13 cellular contexts compared by ENCODE assay signal in genomic region chr2:102708847-102709559, GRCh38. TPM values are rescaled to one million over a fixed set of nuclear protein-coding genes. Genes with fewer than 3 reads are reported as not detected.
A peak's percentile ranks its signal among the peaks of the same experiment; 100 is the strongest.
DNase-seq lines count a peak whose midpoint lies in the region; ATAC-seq and TF ChIP-seq lines count a peak whose summit lies in the region.
"Had no signal": no experiment of that assay in that cellular context is flagged by ENCODE, and none has a peak within 500 bp of the region (broad histone marks: within the 10 kb centered on the region; RNA-seq: fewer than 3 reads in every experiment).

No MANE protein-coding gene starts in this region.

- TF ChIP-seq CTCF in IMR-90 (conservative IDR thresholded peaks at IDR 0.05; ENCODE audit: low read depth, low read length): no peak
- TF ChIP-seq CTCF in astrocyte of the spinal cord (IDR thresholded peaks at IDR 0.05; ENCODE audit: low read depth, low read length): no peak
- TF ChIP-seq CTCF in WERI-Rb-1 (IDR thresholded peaks at IDR 0.05; ENCODE audit: low read depth, low read length): no peak
- no peak for TF ChIP-seq CTCF in natural killer cell (IDR thresholded peaks at IDR 0.05)

- no peak overlapping the region for H3K56ac ChIP-seq in IMR-90 (ENCODE audit: extremely low read depth, insufficient read depth, low read length)

- H3K9ac ChIP-seq in IMR-90 (ENCODE audit: low read depth, low read length): no peak overlapping the region

- POLR2A ChIA-PET in IMR-90 (lab: Charles Lee; ENCODE audit: unreplicated experiment): no interaction called here

- intact Hi-C loops in IMR-90 (cut with micrococcal nuclease) (no loop called here), left colon (cut with DNase I, micrococcal nuclease) (loop anchor here in 1 of 2 donors (10.0 kb wide), 1 partner anchor 234 kb away; the partner anchor contains the start of gene SLC9A4), natural killer cell (cut with micrococcal nuclease) (no loop called here)

- H3K36me3 Mint-ChIP-seq in natural killer cell: no peaks in the 10 kb centered on the region

- CTCF ChIA-PET in IMR-90 (lab: Yijun Ruan, JAX): no interaction called here

- DNase-seq in Daoy (ENCODE audit: low read depth) (peak; percentile 81), IMR-90 (peak; percentile 65), astrocyte of the spinal cord (ENCODE audit: low read depth, low spot score) (peak; percentile 70), left colon (no peak), WERI-Rb-1 (no peak), natural killer cell (no peak), NOMO-1 treated with DMSO at 0.1 percent for 48 hours (lab: John Stamatoyannopoulos, UW; ENCODE audit: unreplicated experiment) (no peak), NCI-H1694 (lab: John Stamatoyannopoulos, UW) (no peak)
- DNase-seq: glutamatergic neuron, KG1, NCI-H226 had no signal

- H3K4ac ChIP-seq in IMR-90 (ENCODE audit: low read depth, low read length): no peak overlapping the region

- H3K27me3 ChIP-seq in IMR-90 (ENCODE audit: control insufficient read depth, insufficient read depth, low read length) (peaks cover 12% of the 10 kb centered on the region), WERI-Rb-1 (ENCODE audit: insufficient read depth, low read depth, severe bottlenecking) (peaks cover 58% of the 10 kb centered on the region)

- H3K79me1 ChIP-seq in IMR-90 (ENCODE audit: low read depth in 1 of 2, low read length in 2 of 2): no peaks in the 10 kb centered on the region

- H4K91ac ChIP-seq in IMR-90 (ENCODE audit: insufficient read depth, low read depth, low read length): no peak overlapping the region

- H3K23ac ChIP-seq in IMR-90 (ENCODE audit: low read depth, low read length): no peak overlapping the region

- no peak overlapping the region for H2BK15ac ChIP-seq in IMR-90 (ENCODE audit: low read depth, low read length)

- H2AFZ ChIP-seq in IMR-90 (replicated peaks; ENCODE audit: low read length, poor library complexity): no peak overlapping the region

- H3K27me3 Mint-ChIP-seq in natural killer cell (ENCODE audit: low read depth in 2 of 2): peaks cover 8 to 15% of the 10 kb centered on the region in 2 donors

- no peaks in the 10 kb centered on the region for H3K9me3 Mint-ChIP-seq in natural killer cell
- H3K9me3 Mint-ChIP-seq: activated CD4-positive, alpha-beta T cell treated with anti-CD3 and anti-CD28 coated beads, Interleukin-2, amount 10 ng/mL, durations not matched to agents 24 days and 14 days had no signal

- no peak for TF ChIP-seq RAD21 in IMR-90 (IDR thresholded peaks at IDR 0.05; ENCODE audit: low read length)

- no peak overlapping the region for H2AK5ac ChIP-seq in IMR-90 (ENCODE audit: low read depth, low read length)

- no peak overlapping the region for H3K4me3 Mint-ChIP-seq in natural killer cell
- H3K4me3 Mint-ChIP-seq: activated CD4-positive, alpha-beta T cell treated with anti-CD3 and anti-CD28 coated beads, Interleukin-2, amount 10 ng/mL, durations not matched to agents 24 days and 14 days had no signal

- no peak overlapping the region for H2BK120ac ChIP-seq in IMR-90 (ENCODE audit: low read depth, low read length)

- H3K4me3 ChIP-seq in IMR-90 (ENCODE audit: insufficient read depth, low read depth, low read length): no peak overlapping the region
- no peak overlapping the region for H3K4me3 ChIP-seq in astrocyte of the spinal cord (ENCODE audit: low read depth, low read length)
- H3K4me3 ChIP-seq in WERI-Rb-1 (ENCODE audit: low read depth, low read length): no peak overlapping the region
- H3K4me3 ChIP-seq: thoracic aorta had no signal

- peak; percentile 72 for ATAC-seq in IMR-90 (ENCODE audit: low read depth)
- ATAC-seq in left colon: peak; percentile 51
- ATAC-seq in natural killer cell: no peak

- no CpG with 5 or more reads among the region's 8 CpGs for WGBS in IMR-90 (ENCODE audit: extremely low coverage in 2 of 2, insufficient read length in 1 of 2), 2 experiments

- no peak overlapping the region for H3K27ac Mint-ChIP-seq in natural killer cell
- H3K27ac Mint-ChIP-seq: activated CD4-positive, alpha-beta T cell treated with anti-CD3 and anti-CD28 coated beads, Interleukin-2, amount 10 ng/mL, durations not matched to agents 24 days and 14 days had no signal

- H3K27ac ChIP-seq in IMR-90 (ENCODE audit: insufficient read depth, low read length): no peak overlapping the region
- H3K27ac ChIP-seq in WERI-Rb-1: no peak overlapping the region
- H3K27ac ChIP-seq: thoracic aorta had no signal

- dilution Hi-C loops in IMR-90 (cut with HindIII; ENCODE audit: low sequenced_read_pairs, unreplicated experiment): no loop called here

- H3K36me3 ChIP-seq in IMR-90 (ENCODE audit: control insufficient read depth, insufficient read depth, low read length) (no peaks in the 10 kb centered on the region), WERI-Rb-1 (no peaks in the 10 kb centered on the region)
- H3K36me3 ChIP-seq: thoracic aorta had no signal

- no peaks in the 10 kb centered on the region for H4K20me1 ChIP-seq in IMR-90 (ENCODE audit: insufficient read depth, low read length)

- H3K14ac ChIP-seq in IMR-90 (replicated peaks; ENCODE audit: low read depth, low read length): no peak overlapping the region

- no peaks in the 10 kb centered on the region for H3K4me1 ChIP-seq in IMR-90 (ENCODE audit: control insufficient read depth, insufficient read depth, low read length)

- no peak for TF ChIP-seq POLR2A in IMR-90 (IDR thresholded peaks at IDR 0.05; ENCODE audit: low read depth, low read length)

- no peak overlapping the region for H4K8ac ChIP-seq in IMR-90 (ENCODE audit: low read depth in 2 of 2, low read length in 2 of 2)

- no peak overlapping the region for H2BK5ac ChIP-seq in IMR-90 (ENCODE audit: low read depth, low read length, poor library complexity, severe bottlenecking)

- no peak overlapping the region for H3K4me2 ChIP-seq in IMR-90 (ENCODE audit: low read depth, low read length)

- no peak overlapping the region for H2BK20ac ChIP-seq in IMR-90 (ENCODE audit: low read depth, low read length)

- H3K4me1 Mint-ChIP-seq in natural killer cell: no peaks in the 10 kb centered on the region

- H3K9me3 ChIP-seq in IMR-90 (ENCODE audit: control insufficient read depth, insufficient read depth, low read length): no peaks in the 10 kb centered on the region
- H3K9me3 ChIP-seq in WERI-Rb-1 (ENCODE audit: severe bottlenecking): no peaks in the 10 kb centered on the region
- H3K9me3 ChIP-seq: thoracic aorta had no signal

- H2AK9ac ChIP-seq in IMR-90 (replicated peaks; ENCODE audit: low read depth, low read length, poor library complexity): no peak overlapping the region

- in situ Hi-C loops in IMR-90 (cut with MboI; ENCODE audit: low sequenced_read_pairs) (no loop called here), astrocyte of the spinal cord (cut with HindIII; ENCODE audit: low sequenced_read_pairs) (no loop called here)

- H4K5ac ChIP-seq in IMR-90 (ENCODE audit: low read depth, low read length): no peak overlapping the region

- no peaks in the 10 kb centered on the region for H3K9me1 ChIP-seq in IMR-90 (ENCODE audit: insufficient read depth, low read length)

- no peak overlapping the region for H3K18ac ChIP-seq in IMR-90 (ENCODE audit: low read depth, low read length)

- BruUV-seq in IMR-90 (replicated peaks; lab: Mats Ljungman, UMichigan): no TSS peak

TF ChIP-seq in IMR-90, 13 proteins besides CTCF, POLR2A, EP300 and RAD21:
- no peak for TF ChIP-seq NFE2L2 (IDR thresholded peaks at IDR 0.05; ENCODE audit: low read depth, low read length)
- no peak for TF ChIP-seq MAFK (IDR thresholded peaks at IDR 0.05; ENCODE audit: low read depth, low read length)
- TF ChIP-seq BHLHE40 (IDR thresholded peaks at IDR 0.05; ENCODE audit: low read depth, low read length): no peak
- TF ChIP-seq RFX5 (IDR thresholded peaks at IDR 0.05; ENCODE audit: low read depth, low read length): no peak
- TF ChIP-seq CEBPB (IDR thresholded peaks at IDR 0.05; ENCODE audit: low read depth, low read length): peak; percentile 51
- no peak for TF ChIP-seq MXI1 (IDR thresholded peaks at IDR 0.05; ENCODE audit: borderline replicate concordance, low read depth, low read length)

RNA-seq across cellular contexts. Expression of gene TMEM182, which starts 52.8 kb away (rescaled TPM):
- 5.4 and 6.1 TPM in 2 replicates for total RNA-seq in Daoy (2014; rRNA removed; shearing (Covaris generic))
- 1.3 and 1.4 TPM in 2 replicates for total RNA-seq in IMR-90 (2012; rRNA removed)
- 0.89 and 1.4 TPM in 2 replicates for polyA plus RNA-seq in IMR-90 (2012; rRNA removed)
- polyA plus RNA-seq in IMR-90 (2012; cell fraction: cytosol; rRNA removed): 0.39 and 0.76 TPM in 2 replicates
- polyA plus RNA-seq in IMR-90 (2012; cell fraction: nucleus; rRNA removed; ENCODE audit: low replicate concordance): 0.14 and 1.2 TPM in 2 replicates
- 1 to 10 TPM; 2.5 to 2.6 TPM for total RNA-seq in left colon
- total RNA-seq in natural killer cell: 1 to 10 TPM; 3.2 to 4.9 (median 4.1) TPM

Comparison
In these comparisons a context has a peak if more than half of its experiments do, and no peak if none do; other contexts are left out.
1. DNase-seq: peak in Daoy (single experiment), IMR-90 (single experiment) and astrocyte of the spinal cord (single experiment); none in left colon (0 of 2), WERI-Rb-1 (single experiment), natural killer cell (single experiment), NOMO-1 treated with DMSO at 0.1 percent for 48 hours (single experiment) and NCI-H1694 (single experiment).
2. ATAC-seq: peak in IMR-90 (single experiment) and left colon (single experiment); none in natural killer cell (0 of 3).